8 cellular contexts compared by ENCODE assay signal in genomic region chrX:47751670-47752069, GRCh38.
DNase-seq lines count a peak whose midpoint lies in the region; ATAC-seq and TF ChIP-seq lines count a peak whose summit lies in the region.

No MANE protein-coding gene starts in this region.

- no peak overlapping the region for H3K27ac Mint-ChIP-seq in chondrocyte (ENCODE audit: unreplicated experiment)
- no peak overlapping the region for H3K27ac Mint-ChIP-seq in mesothelial cell of epicardium

- H3K27me3 Mint-ChIP-seq in chondrocyte (ENCODE audit: low read depth) = no peaks in the 10 kb centered on the region
- peaks cover 31% of the 10 kb centered on the region for H3K27me3 Mint-ChIP-seq in mesothelial cell of epicardium (ENCODE audit: low read depth)

- H3K4me3 ChIP-seq in AG09309 (ENCODE audit: control insufficient read depth, low read depth, low read length) = no peak overlapping the region

- H3K36me3 Mint-ChIP-seq in chondrocyte (ENCODE audit: low read depth) (no peaks in the 10 kb centered on the region), mesothelial cell of epicardium (no peaks in the 10 kb centered on the region)

- DNase-seq in AG09309 (ENCODE audit: low read depth) = no peak
- peak; percentile 33 for DNase-seq in H4 (ENCODE audit: low spot score)
- DNase-seq in SK-N-DZ (ENCODE audit: low spot score) = peak; percentile 7
- no peak for DNase-seq in chondrocyte (ENCODE audit: low spot score)
- peak; percentile 37 for DNase-seq in renal cortical epithelial cell (ENCODE audit: low read depth)
- DNase-seq in cerebellar cortex (ENCODE audit: low spot score) = no peak
- DNase-seq in mesothelial cell of epicardium (ENCODE audit: low spot score in 2 of 2, unreplicated experiment in 2 of 2) = no peak

- TF ChIP-seq CTCF in AG09309 (IDR thresholded peaks at IDR 0.05; ENCODE audit: control insufficient read depth, insufficient read depth, low read depth, low read length, missing control alignments) (peak; percentile 36), chondrocyte (IDR thresholded peaks at IDR 0.05) (peak; percentile 24), mesothelial cell of epicardium (IDR thresholded peaks at IDR 0.05; ENCODE audit: unreplicated experiment) (no peak)

- H3K4me1 Mint-ChIP-seq in chondrocyte (ENCODE audit: low read depth) (no peaks in the 10 kb centered on the region), mesothelial cell of epicardium (no peaks in the 10 kb centered on the region)

- H3K9me3 Mint-ChIP-seq in chondrocyte (ENCODE audit: low read depth) (peaks cover 15% of the 10 kb centered on the region), mesothelial cell of epicardium (peaks cover 20% of the 10 kb centered on the region)

- H3K4me3 Mint-ChIP-seq in chondrocyte (ENCODE audit: unreplicated experiment) (no peak overlapping the region), mesothelial cell of epicardium (no peak overlapping the region)

- no peak for ATAC-seq in HG03521 (IDR thresholded peaks at IDR 0.05; ENCODE audit: unreplicated experiment)

Comparison
In these comparisons a context has a peak if more than half of its experiments do, and no peak if none do; other contexts are left out.
1. DNase-seq: peak in H4 (single experiment), SK-N-DZ (single experiment) and renal cortical epithelial cell (single experiment); none in AG09309 (single experiment), chondrocyte (single experiment), cerebellar cortex (single experiment) and mesothelial cell of epicardium (0 of 2).